17 cellular contexts compared by ENCODE assay signal in genomic region chr7:93972029-93972725, GRCh38. TPM values are rescaled to one million over a fixed set of nuclear protein-coding genes. Genes with fewer than 3 reads are reported as not detected.
DNase-seq lines count a peak whose midpoint lies in the region; ATAC-seq, FAIRE-seq and TF ChIP-seq lines count a peak whose summit lies in the region.
"Had no signal": no experiment of that assay in that cellular context is flagged by ENCODE, and none has a peak within 500 bp of the region (broad histone marks: within the 10 kb centered on the region; RNA-seq: fewer than 3 reads in every experiment).

No MANE protein-coding gene starts in this region.

- TF ChIP-seq CTCF in left ventricle myocardium inferior (IDR thresholded peaks at IDR 0.05; ENCODE audit: borderline replicate concordance) (no peak), K562 (IDR thresholded peaks at IDR 0.05 in 2 of 3, conservative IDR thresholded peaks at IDR 0.05 in 1 of 3; ENCODE audit: insufficient read depth in 2 of 3, low read depth in 1 of 3, low read length in 3 of 3) (no peak), esophagus muscularis mucosa (IDR thresholded peaks at IDR 0.05) (no peak)

- TF ChIP-seq RAD21 in K562 (CRISPR knock-in tag; conservative IDR thresholded peaks at IDR 0.05 in 1 of 2, IDR thresholded peaks at IDR 0.05 in 1 of 2): no peak

- CTCF ChIA-PET in K562 (lab: Yijun Ruan, JAX; ENCODE audit: low intra/inter-chr PET ratio): no interaction called here

- BruUV-seq in K562 (replicated peaks; lab: Mats Ljungman, UMichigan): no TSS peak

- TF ChIP-seq EP300 in K562 (IDR thresholded peaks at IDR 0.05; ENCODE audit: low read length) (no peak), esophagus muscularis mucosa (IDR thresholded peaks at IDR 0.05) (no peak)

- ATAC-seq in Right ventricle myocardium inferior: no peak
- ATAC-seq in K562: no peak
- ATAC-seq in HG03442 (IDR thresholded peaks at IDR 0.05; ENCODE audit: unreplicated experiment): no peak

- WGBS in K562 (ENCODE audit: insufficient coverage, low coverage, missing lambda C conversion rate): 2% methylated on average over 6 of the region's 6 CpGs
- 49% methylated on average over 6 of the region's 6 CpGs for WGBS in esophagus muscularis mucosa

- POLR2A ChIA-PET in K562 (lab: Yijun Ruan, JAX): no interaction called here

- no peak overlapping the region for H3K9ac ChIP-seq in K562 (ENCODE audit: insufficient read depth in 1 of 2, low read depth in 2 of 2, low read length in 2 of 2)
- H3K9ac ChIP-seq: BLaER1 had no signal

- H3K4me1 ChIP-seq in left ventricle myocardium inferior (no peaks in the 10 kb centered on the region), K562 (replicated peaks in 1 of 2; ENCODE audit: control insufficient read depth in 2 of 2, insufficient read depth in 2 of 2, low read length in 2 of 2) (no peaks in the 10 kb centered on the region), esophagus muscularis mucosa (no peaks in the 10 kb centered on the region)
- H3K4me1 ChIP-seq: BLaER1, Caco-2 had no signal

- peak overlapping the region; percentile 10 for H3K27ac ChIP-seq in left ventricle myocardium inferior (replicated peaks)
- no peak overlapping the region for H3K27ac ChIP-seq in K562 (ENCODE audit: extremely low read depth, low read depth, low read length)
- H3K27ac ChIP-seq in esophagus muscularis mucosa (replicated peaks in 1 of 4): no peak overlapping the region
- H3K27ac ChIP-seq: 22Rv1, BLaER1 had no signal

- peak; percentile 55 for FAIRE-seq in K562 (lab: Jason Lieb, UNC)
- FAIRE-seq: GM18507, H1 had no signal

- in situ Hi-C loops in K562 (cut with MboI): no loop called here

- no peaks in the 10 kb centered on the region for H3K79me2 ChIP-seq in K562 (ENCODE audit: control insufficient read depth, insufficient read depth, low read length)

- no peak for TF ChIP-seq POLR2A in K562 (conservative IDR thresholded peaks at IDR 0.05)
- TF ChIP-seq POLR2A in esophagus muscularis mucosa (IDR thresholded peaks at IDR 0.05; ENCODE audit: low read depth): no peak

- intact Hi-C loops in left ventricle myocardium inferior (cut with micrococcal nuclease): no loop called here
- intact Hi-C loops in Right ventricle myocardium inferior (cut with DNase I): loop anchor here (2.0 kb wide), 1 partner anchor 35 kb away; no protein-coding TSS in a partner anchor
- intact Hi-C loops in K562 (cut with micrococcal nuclease): no loop called here
- intact Hi-C loops in esophagus muscularis mucosa (cut with DNase I): no loop called here

- no peak overlapping the region for H2AFZ ChIP-seq in K562 (ENCODE audit: low read depth, low read length)

- no peaks in the 10 kb centered on the region for H3K9me1 ChIP-seq in K562 (ENCODE audit: control insufficient read depth, insufficient read depth, low read length)

- no peak overlapping the region for H3K4me2 ChIP-seq in K562 (ENCODE audit: insufficient read depth, low read length)
- H3K4me2 ChIP-seq: BLaER1 had no signal

- H3K4me3 ChIP-seq in left ventricle myocardium inferior: no peak overlapping the region
- no peak overlapping the region for H3K4me3 ChIP-seq in K562
- H3K4me3 ChIP-seq in esophagus muscularis mucosa: no peak overlapping the region
- H3K4me3 ChIP-seq: BLaER1, HAP-1 had no signal

- DNase-seq in left ventricle myocardium inferior (no peak), Right ventricle myocardium inferior (ENCODE audit: missing footprints) (no peak), K562 (ENCODE audit: extremely low read depth in 1 of 4, low spot score in 3 of 4) (no peak), fibroblast of peridontal ligament (ENCODE audit: extremely low read depth) (peak; percentile 72), esophagus muscularis mucosa (ENCODE audit: extremely low spot score) (no peak), A172 (ENCODE audit: low spot score) (no peak), germinal center (ENCODE audit: low spot score) (no peak)
- DNase-seq: AML-193; Caco-2; CD8-positive, alpha-beta memory T cell; DMS53 had no signal

- H3K9me3 ChIP-seq in left ventricle myocardium inferior (replicated peaks): no peaks in the 10 kb centered on the region
- no peaks in the 10 kb centered on the region for H3K9me3 ChIP-seq in K562 (replicated peaks; ENCODE audit: control insufficient read depth, insufficient read depth, low read depth, low read length)
- H3K9me3 ChIP-seq in esophagus muscularis mucosa: no peaks in the 10 kb centered on the region
- H3K9me3 ChIP-seq: BLaER1, Caco-2, HAP-1 had no signal

- no peaks in the 10 kb centered on the region for H3K36me3 ChIP-seq in left ventricle myocardium inferior
- no peaks in the 10 kb centered on the region for H3K36me3 ChIP-seq in K562 (ENCODE audit: control insufficient read depth, insufficient read depth, low read length)
- no peaks in the 10 kb centered on the region for H3K36me3 ChIP-seq in esophagus muscularis mucosa
- H3K36me3 ChIP-seq: BLaER1, HAP-1 had no signal

- H3K27me3 ChIP-seq in left ventricle myocardium inferior (ENCODE audit: low read depth) (no peaks in the 10 kb centered on the region), K562 (ENCODE audit: control insufficient read depth in 2 of 2, insufficient read depth in 2 of 2, low read length in 2 of 2) (no peaks in the 10 kb centered on the region), esophagus muscularis mucosa (no peaks in the 10 kb centered on the region)
- H3K27me3 ChIP-seq: BLaER1 had no signal

- no peaks in the 10 kb centered on the region for H4K20me1 ChIP-seq in K562 (replicated peaks; ENCODE audit: control insufficient read depth, insufficient read depth, low read length)
- H4K20me1 ChIP-seq: BLaER1 had no signal

TF ChIP-seq in K562, 482 proteins besides CTCF, POLR2A, EP300 and RAD21 (continues in another document):
- TF ChIP-seq ELF1 (tag; IDR thresholded peaks at IDR 0.05): no peak
- TF ChIP-seq NR2F6 (CRISPR knock-in tag; IDR thresholded peaks at IDR 0.05): no peak
- TF ChIP-seq SNRNP70 (optimal IDR thresholded peaks at IDR 0.05; ENCODE audit: low read depth, low read length): no peak
- no peak for TF ChIP-seq TAF9B (IDR thresholded peaks at IDR 0.05; ENCODE audit: partially characterized antibody)
- TF ChIP-seq MEF2D (tag; conservative IDR thresholded peaks at IDR 0.05; ENCODE audit: low read depth): no peak
- TF ChIP-seq WHSC1 (IDR thresholded peaks at IDR 0.05; ENCODE audit: low read length): no peak

RNA-seq across cellular contexts. Expression of gene BET1, which starts 32.0 kb away (rescaled TPM):
- total RNA-seq in left ventricle myocardium inferior (14.5 TPM), Right ventricle myocardium inferior (14.2 TPM), K562 (2014; rRNA removed) (15.8 and 25.3 TPM in 2 replicates), K562 (2014; rRNA removed; fragmentation: Illumina TruSeq; extraction: Trizol) (36.5 and 40.5 TPM in 2 replicates), K562 (2015; rRNA removed; fragmentation: Illumina TruSeq; extraction: Trizol) (27.3 and 29.8 TPM in 2 replicates), K562 (2021) (30.6 and 31.6 TPM in 2 replicates), esophagus muscularis mucosa (10 to 100 TPM; 10.5 to 15.8 (median 12.6) TPM)
- total RNA-seq in K562 (2011; cell fraction: chromatin; rRNA removed; ENCODE audit: low replicate concordance): 9.4 and 19.3 TPM in 2 replicates
- total RNA-seq in K562 (2011; cell fraction: nucleolus; rRNA removed): 6.7 and 6.8 TPM in 2 replicates
- 15.0 and 28.5 TPM in 2 replicates for total RNA-seq in K562 (2011; cell fraction: nucleoplasm; rRNA removed)
- polyA plus RNA-seq in K562 (2011; rRNA removed) (48.1 and 64.6 TPM in 2 replicates), K562 (2014; fragmentation: Illumina TruSeq; extraction: Trizol) (38.2 and 45.6 TPM in 2 replicates), K562 (2014; fragmentation: Nextera tagmentation; extraction: Ambion mirVana) (100 to 1,000 TPM; 171 to 190 TPM), K562 (2014; rRNA removed) (37.8 and 38.5 TPM in 2 replicates)
- 11.8 and 28.3 TPM in 2 replicates for polyA plus RNA-seq in K562 (2011; cell fraction: cytosol; rRNA removed)
- polyA plus RNA-seq in K562 (2011; cell fraction: nucleus; rRNA removed): 16.9 and 23.9 TPM in 2 replicates
- polyA plus RNA-seq in K562 (2012): 27.6 and 42.4 TPM in 2 replicates
- 14.0 and 17.3 TPM in 2 replicates for polyA minus RNA-seq in K562 (2011; rRNA and poly(A)+ RNA removed)
- polyA minus RNA-seq in K562 (2011; cell fraction: cytosol; rRNA and poly(A)+ RNA removed): 7.0 and 9.6 TPM in 2 replicates
- 11.2 and 22.5 TPM in 2 replicates for polyA minus RNA-seq in K562 (2011; cell fraction: nucleus; rRNA and poly(A)+ RNA removed)
- 53.1 and 62.2 TPM in 2 replicates for total RNA-seq in A172 (2014; rRNA removed; shearing (Covaris generic))

RNA-seq across cellular contexts. Expression of gene GNG11, which starts 50.6 kb away (rescaled TPM):
- 29.6 TPM for total RNA-seq in left ventricle myocardium inferior
- 21.6 TPM for total RNA-seq in Right ventricle myocardium inferior
- not detected in 2 replicates for total RNA-seq in K562 (2011; cell fraction: chromatin; rRNA removed; ENCODE audit: low replicate concordance)
- total RNA-seq in K562 (2011; cell fraction: nucleolus; rRNA removed): not detected in 2 replicates
- not detected in 2 replicates for total RNA-seq in K562 (2011; cell fraction: nucleoplasm; rRNA removed)
- not detected in 2 replicates for total RNA-seq in K562 (2014; rRNA removed)
- total RNA-seq in K562 (2014; rRNA removed; fragmentation: Illumina TruSeq; extraction: Trizol): not detected in 2 replicates
- not detected in 2 replicates for total RNA-seq in K562 (2015; rRNA removed; fragmentation: Illumina TruSeq; extraction: Trizol)
- not detected in 2 replicates for total RNA-seq in K562 (2021)
- 0.06 TPM in 1 of 2 replicates, not detected in the other for polyA plus RNA-seq in K562 (2011; rRNA removed)
- polyA plus RNA-seq in K562 (2011; cell fraction: cytosol; rRNA removed): 0.03 TPM in 2 replicates
- polyA plus RNA-seq in K562 (2011; cell fraction: nucleus; rRNA removed): not detected in 2 replicates
- not detected in 2 replicates for polyA plus RNA-seq in K562 (2012)
- not detected in 2 replicates for polyA plus RNA-seq in K562 (2014; fragmentation: Illumina TruSeq; extraction: Trizol)
- not detected for polyA plus RNA-seq in K562 (2014; fragmentation: Nextera tagmentation; extraction: Ambion mirVana)
- polyA plus RNA-seq in K562 (2014; rRNA removed): not detected in 2 replicates
- not detected in 2 replicates for polyA minus RNA-seq in K562 (2011; rRNA and poly(A)+ RNA removed)
- polyA minus RNA-seq in K562 (2011; cell fraction: cytosol; rRNA and poly(A)+ RNA removed): not detected in 2 replicates
- not detected in 2 replicates for polyA minus RNA-seq in K562 (2011; cell fraction: nucleus; rRNA and poly(A)+ RNA removed)
- 10 to 100 TPM; 19.9 to 26.0 (median 22.3) TPM for total RNA-seq in esophagus muscularis mucosa
- total RNA-seq in A172 (2014; rRNA removed; shearing (Covaris generic)): 24.1 and 27.9 TPM in 2 replicates
- total RNA-seq: Caco-2; CD8-positive, alpha-beta memory T cell had no signal
- polyA plus RNA-seq: CD8-positive, alpha-beta memory T cell had no signal

Comparison
In these comparisons a context has a peak if more than half of its experiments do, and no peak if none do; other contexts are left out.
1. RNA of gene GNG11, which starts 50.6 kb away (total RNA-seq): 29.6 TPM in left ventricle myocardium inferior (single experiment), 19.9 to 26.0 TPM in esophagus muscularis mucosa, 24.1 to 27.9 TPM in A172 and 21.6 TPM in Right ventricle myocardium inferior (single experiment); not detected in K562; every median in the first group is over 10 times any median in the second.